In genomic region chr3:18389108-18389733, GRCh38 we compare ENCODE assay signal across 7 cellular contexts. TPM values are rescaled to one million over a fixed set of nuclear protein-coding genes. Genes with fewer than 3 reads are reported as not detected.
DNase-seq lines count a peak whose midpoint lies in the region; ATAC-seq and TF ChIP-seq lines count a peak whose summit lies in the region.

No MANE protein-coding gene starts in this region.

- peak; percentile 26 for DNase-seq in Caki2 (ENCODE audit: low read depth)
- DNase-seq in GM23338 (ENCODE audit: low spot score) = peak; percentile 67
- DNase-seq in RPMI8226 = peak; percentile 50
- peak; percentile 45 for DNase-seq in fibroblast of peridontal ligament (ENCODE audit: extremely low read depth)
- no peak for DNase-seq in smooth muscle cell (lab: John Stamatoyannopoulos, UW; ENCODE audit: unreplicated experiment)
- DNase-seq in HPDE6-E6E7 (ENCODE audit: extremely low spot score) = no peak
- DNase-seq in DMS153 (lab: John Stamatoyannopoulos, UW) = no peak

- H3K27ac Mint-ChIP-seq in GM23338 = no peak overlapping the region

- no peaks in the 10 kb centered on the region for H4K20me1 ChIP-seq in GM23338 (replicated peaks; ENCODE audit: insufficient read depth)
- no peaks in the 10 kb centered on the region for H4K20me1 ChIP-seq in smooth muscle cell (ENCODE audit: low read depth)

- H3K4me1 ChIP-seq in GM23338 (ENCODE audit: insufficient read depth) (peaks cover 12% of the 10 kb centered on the region), smooth muscle cell (ENCODE audit: low read depth) (no peaks in the 10 kb centered on the region)

- H3K36me3 ChIP-seq in GM23338 (ENCODE audit: insufficient read depth) = no peaks in the 10 kb centered on the region
- no peaks in the 10 kb centered on the region for H3K36me3 ChIP-seq in smooth muscle cell (ENCODE audit: low read depth)

- H2AFZ ChIP-seq in GM23338 = no peak overlapping the region
- no peak overlapping the region for H2AFZ ChIP-seq in smooth muscle cell (ENCODE audit: low read depth)

- no peak for ATAC-seq in GM23338

- no peaks in the 10 kb centered on the region for H3K9me3 Mint-ChIP-seq in GM23338

- H3K4me3 Mint-ChIP-seq in GM23338 = no peak overlapping the region

- no peak overlapping the region for H3K9ac ChIP-seq in smooth muscle cell (ENCODE audit: low read depth)

- in situ Hi-C loops in Caki2 (cut with HindIII; ENCODE audit: low pct_unique_long_range_greater_than_20kb, low sequenced_read_pairs) = no loop called here

- H3K4me2 ChIP-seq in GM23338 = no peak overlapping the region
- no peak overlapping the region for H3K4me2 ChIP-seq in smooth muscle cell

- H3K27ac ChIP-seq in GM23338 (ENCODE audit: low read depth) (no peak overlapping the region), smooth muscle cell (ENCODE audit: low read depth) (no peak overlapping the region)

- TF ChIP-seq CTCF in GM23338 (conservative IDR thresholded peaks at IDR 0.05; ENCODE audit: low read depth in 2 of 2) (peak; percentile 44 to 87), smooth muscle cell (IDR thresholded peaks at IDR 0.05; ENCODE audit: borderline replicate concordance, insufficient read depth, poor library complexity, severe bottlenecking) (peak; percentile 58)

- H3K4me3 ChIP-seq in GM23338 (no peak overlapping the region), smooth muscle cell (no peak overlapping the region)

- peaks cover 12% of the 10 kb centered on the region for H3K36me3 Mint-ChIP-seq in GM23338 (ENCODE audit: low read depth)

- H3K27me3 ChIP-seq in GM23338 (ENCODE audit: insufficient read depth) = no peaks in the 10 kb centered on the region
- no peaks in the 10 kb centered on the region for H3K27me3 ChIP-seq in smooth muscle cell (ENCODE audit: low read depth)

- no peaks in the 10 kb centered on the region for H3K9me2 ChIP-seq in GM23338 (ENCODE audit: insufficient read depth)

- H3K27me3 Mint-ChIP-seq in GM23338 (ENCODE audit: insufficient read depth, low read depth, poor library complexity) = no peaks in the 10 kb centered on the region

- H3K79me2 ChIP-seq in GM23338 (replicated peaks; ENCODE audit: insufficient read depth) (no peaks in the 10 kb centered on the region), smooth muscle cell (ENCODE audit: low read depth) (no peaks in the 10 kb centered on the region)

- H3F3A ChIP-seq in GM23338 (replicated peaks; ENCODE audit: low read depth) (no peaks in the 10 kb centered on the region), smooth muscle cell (ENCODE audit: low read depth) (no peaks in the 10 kb centered on the region)

- WGBS in smooth muscle cell (ENCODE audit: low lambda C conversion rate) = 32% methylated on average over 2 of the region's 2 CpGs

- no peaks in the 10 kb centered on the region for H3K9me3 ChIP-seq in smooth muscle cell (replicated peaks; ENCODE audit: low read depth)

- H3K4me1 Mint-ChIP-seq in GM23338 = peaks cover 10% of the 10 kb centered on the region; the same call in 2 of the 3 replicates

TF ChIP-seq in GM23338, 12 proteins besides CTCF, POLR2A, EP300 and RAD21 (continues in another document):
- no peak for TF ChIP-seq EZH2 (IDR thresholded peaks at IDR 0.05; ENCODE audit: low read depth, unreplicated experiment)
- no peak for TF ChIP-seq POLR2AphosphoS5 (IDR thresholded peaks at IDR 0.05; ENCODE audit: low read depth)
- TF ChIP-seq NANOG (IDR thresholded peaks at IDR 0.05; ENCODE audit: borderline replicate concordance) = no peak
- TF ChIP-seq REST (IDR thresholded peaks at IDR 0.05; ENCODE audit: unreplicated experiment) = no peak
- no peak for TF ChIP-seq CREB1 (CRISPR knock-in tag; IDR thresholded peaks at IDR 0.05; ENCODE audit: low read depth)
- no peak for TF ChIP-seq STAT1 (IDR thresholded peaks at IDR 0.05; ENCODE audit: unreplicated experiment)
- TF ChIP-seq JUNB (IDR thresholded peaks at IDR 0.05; ENCODE audit: unreplicated experiment) = no peak
- TF ChIP-seq EZH2phosphoT487 (IDR thresholded peaks at IDR 0.05; ENCODE audit: unreplicated experiment) = no peak
- no peak for TF ChIP-seq ZNF331 (CRISPR knock-in tag; IDR thresholded peaks at IDR 0.05; ENCODE audit: low read depth)
- TF ChIP-seq ZNF462 (CRISPR knock-in tag; IDR thresholded peaks at IDR 0.05) = no peak

RNA-seq across cellular contexts. Expression of gene SATB1, which starts 35.9 kb away (rescaled TPM):
- not detected in 2 replicates for total RNA-seq in Caki2 (2014; rRNA removed; shearing (Covaris generic); ENCODE audit: low replicate concordance)
- total RNA-seq in GM23338 (2014; rRNA removed; shearing (Covaris generic)) = 26.8 and 28.9 TPM in 2 replicates
- polyA plus RNA-seq in GM23338 (2016; fragmentation: Nextera tagmentation; extraction: Ambion mirVana) = 17.0 and 17.4 TPM in 2 replicates
- 9.3 and 17.8 TPM in 2 replicates for total RNA-seq in smooth muscle cell
- polyA plus RNA-seq in smooth muscle cell = 2.9 and 4.1 TPM in 2 replicates

Comparison
In these comparisons a context has a peak if more than half of its experiments do, and no peak if none do; other contexts are left out.
1. DNase-seq: peak in Caki2 (single experiment), GM23338 (single experiment), RPMI8226 (single experiment) and fibroblast of peridontal ligament (single experiment); none in smooth muscle cell (single experiment), HPDE6-E6E7 (single experiment) and DMS153 (single experiment).
2. RNA of gene SATB1, which starts 35.9 kb away (total RNA-seq): 26.8 to 28.9 TPM in GM23338 and 9.3 to 17.8 TPM in smooth muscle cell; not detected in Caki2; every median in the first group is over 10 times any median in the second.